10 cellular contexts compared by ENCODE assay signal in the genomic region with DNA sequence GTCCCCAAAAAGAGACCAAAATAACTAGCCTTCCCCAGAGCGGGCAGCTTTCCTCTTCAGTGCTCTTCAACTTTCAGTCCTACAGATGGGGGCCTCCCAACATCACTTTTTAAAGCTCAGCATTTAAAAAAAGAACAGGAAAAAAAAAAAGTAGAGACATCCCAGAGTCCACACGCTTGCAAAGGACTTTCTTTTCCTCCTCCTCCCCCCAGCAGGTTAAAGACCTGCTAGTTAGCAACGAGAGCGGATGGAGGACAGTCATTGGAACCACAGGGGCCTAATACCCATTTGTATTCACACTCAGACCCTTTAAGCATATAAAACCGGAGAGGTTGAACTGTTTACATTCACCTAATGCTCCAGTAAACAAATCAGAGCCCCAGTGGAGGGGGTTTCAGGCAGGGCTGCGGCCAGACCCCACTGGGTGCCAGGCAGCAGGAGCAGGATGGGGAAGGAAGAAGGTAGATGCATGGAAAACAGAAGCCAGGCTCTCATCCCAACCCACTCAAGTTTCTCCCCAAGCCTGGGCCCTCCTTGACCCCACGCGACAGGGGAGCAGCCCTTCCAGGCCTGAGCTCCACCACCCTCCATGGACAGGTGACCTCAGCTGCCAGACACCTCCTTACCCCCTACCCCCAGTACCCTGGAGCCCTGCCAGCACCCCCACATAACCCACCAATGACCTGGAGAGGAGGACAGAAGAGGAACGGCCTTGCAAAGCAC. TPM values are rescaled to one million over a fixed set of nuclear protein-coding genes. Genes with fewer than 3 reads are reported as not detected.
DNase-seq lines count a peak whose midpoint lies in the region; ATAC-seq and TF ChIP-seq lines count a peak whose summit lies in the region.
"Had no signal": no experiment of that assay in that cellular context is flagged by ENCODE, and none has a peak within 500 bp of the region (broad histone marks: within the 10 kb centered on the region; RNA-seq: fewer than 3 reads in every experiment).

No MANE protein-coding gene starts in this region.

- H3K4me2 ChIP-seq in BLaER1 = peak overlapping the region; percentile 87
- H3K4me2 ChIP-seq in SK-N-SH = no peak overlapping the region

- H3K27ac Mint-ChIP-seq in WTC11 = no peak overlapping the region
- peak overlapping the region; percentile 72 to 92 (median 91) for H3K27ac Mint-ChIP-seq in nephron
- H3K27ac Mint-ChIP-seq: memory B cell had no signal

- TF ChIP-seq CTCF in WTC11 (IDR thresholded peaks at IDR 0.05) (no peak), nephron (IDR thresholded peaks at IDR 0.05; ENCODE audit: unreplicated experiment in 3 of 3) (no peak), SK-N-SH (IDR thresholded peaks at IDR 0.05) (no peak)

- peaks cover 66% of the 10 kb centered on the region for H3K4me1 Mint-ChIP-seq in WTC11
- H3K4me1 Mint-ChIP-seq in nephron = peaks cover 93% of the 10 kb centered on the region

- no peak for TF ChIP-seq EP300 in SK-N-SH (IDR thresholded peaks at IDR 0.05; ENCODE audit: borderline replicate concordance in 1 of 2, low read depth in 1 of 2, low read length in 1 of 2)

- CTCF ChIA-PET in WTC11 (lab: Charles Lee) (interaction anchor here (0.7 to 1.7 kb wide), 6 partner anchors 11 to 526 kb away, joined by 3 to 6 read pairs (median 4); no protein-coding TSS in a partner anchor), SK-N-SH (lab: Yijun Ruan, JAX) (no interaction called here)

- TF ChIP-seq RAD21 in SK-N-SH (IDR thresholded peaks at IDR 0.05; ENCODE audit: low read length) = no peak

- H3K27me3 Mint-ChIP-seq in WTC11 (ENCODE audit: low read depth) = peaks cover 100% of the 10 kb centered on the region
- peaks cover 34% of the 10 kb centered on the region for H3K27me3 Mint-ChIP-seq in nephron (ENCODE audit: low read depth)

- DNase-seq in WTC11 (ENCODE audit: low spot score) (no peak), HT-29 (ENCODE audit: low spot score) (no peak), SK-N-SH (no peak), kidney glomerular epithelial cell (lab: John Stamatoyannopoulos, UW) (no peak)
- DNase-seq: BE2C had no signal

- H3K27me3 ChIP-seq in BLaER1 (peaks cover 75% of the 10 kb centered on the region), SK-N-SH (ENCODE audit: insufficient read depth) (no peaks in the 10 kb centered on the region)
- H3K27me3 ChIP-seq: BE2C had no signal

- no peaks in the 10 kb centered on the region for H3K9me3 Mint-ChIP-seq in WTC11
- H3K9me3 Mint-ChIP-seq in nephron = no peaks in the 10 kb centered on the region
- H3K9me3 Mint-ChIP-seq: memory B cell had no signal

- no peaks in the 10 kb centered on the region for H3K9me2 ChIP-seq in SK-N-SH

- H2AFZ ChIP-seq in SK-N-SH (ENCODE audit: low read depth) = no peak overlapping the region

- H4K20me1 ChIP-seq in BLaER1 = no peaks in the 10 kb centered on the region
- H4K20me1 ChIP-seq in SK-N-SH (ENCODE audit: insufficient read depth) = peaks cover 95% of the 10 kb centered on the region

- POLR2A ChIA-PET in WTC11 (lab: Charles Lee) (no interaction called here), SK-N-SH (lab: Yijun Ruan, JAX) (no interaction called here)

- no peak overlapping the region; the same call in 1 of the 2 replicates for H3K4me3 Mint-ChIP-seq in WTC11
- peak overlapping the region; percentile 28 to 70 (median 64) for H3K4me3 Mint-ChIP-seq in nephron
- H3K4me3 Mint-ChIP-seq: memory B cell had no signal

- 94% methylated on average over 9 of the region's 9 CpGs for WGBS in SK-N-SH (ENCODE audit: low lambda C conversion rate)

- H3K27ac ChIP-seq in BLaER1 (peak overlapping the region; percentile 40), SK-N-SH (ENCODE audit: low read depth in 2 of 2, low read length in 1 of 2) (no peak overlapping the region)

- H3K36me3 Mint-ChIP-seq in WTC11 (no peaks in the 10 kb centered on the region), nephron (ENCODE audit: low read depth) (no peaks in the 10 kb centered on the region)
- H3K36me3 Mint-ChIP-seq: memory B cell had no signal

- ATAC-seq in GM21360 (IDR thresholded peaks at IDR 0.05; ENCODE audit: unreplicated experiment) (peak; percentile 31), WTC11 (peak; percentile 33), HG02763 (IDR thresholded peaks at IDR 0.05; ENCODE audit: unreplicated experiment) (no peak)

- peaks cover 65% of the 10 kb centered on the region for H3K4me1 ChIP-seq in BLaER1
- peaks cover 25 to 49% of the 10 kb centered on the region in 2 experiments; a peak in 3 of 4 replicates for H3K4me1 ChIP-seq in SK-N-SH (ENCODE audit: control insufficient read depth in 1 of 2, insufficient read depth in 2 of 2, low read depth in 1 of 2, low read length in 1 of 2)

- H3K4me3 ChIP-seq in BLaER1 = peak overlapping the region; percentile 31
- no peak overlapping the region for H3K4me3 ChIP-seq in SK-N-SH (ENCODE audit: low read depth in 2 of 2, low read length in 1 of 2)

- no peaks in the 10 kb centered on the region for H3F3A ChIP-seq in SK-N-SH (replicated peaks; ENCODE audit: insufficient read depth)

- H3K9me3 ChIP-seq in BLaER1 (no peaks in the 10 kb centered on the region), SK-N-SH (no peaks in the 10 kb centered on the region)
- H3K9me3 ChIP-seq: BE2C had no signal

- H3K9ac ChIP-seq in BLaER1 = peak overlapping the region; percentile 22; the same call in 1 of the 2 replicates
- H3K9ac ChIP-seq in SK-N-SH = no peak overlapping the region

- H3K79me2 ChIP-seq in SK-N-SH (ENCODE audit: insufficient read depth) = peaks cover 98% of the 10 kb centered on the region

- no peaks in the 10 kb centered on the region for H3K36me3 ChIP-seq in BLaER1
- H3K36me3 ChIP-seq in SK-N-SH (replicated peaks in 1 of 2; ENCODE audit: control insufficient read depth in 1 of 2, insufficient read depth in 2 of 2, low read length in 1 of 2) = no peaks in the 10 kb centered on the region
- H3K36me3 ChIP-seq: BE2C had no signal

TF ChIP-seq in WTC11, 78 proteins besides CTCF, POLR2A, EP300 and RAD21 (continues in another document):
- TF ChIP-seq NFATC4 (CRISPR knock-in tag; IDR thresholded peaks at IDR 0.05) (no peak), NFE2L1 (CRISPR knock-in tag; IDR thresholded peaks at IDR 0.05) (no peak), SP1 (CRISPR knock-in tag; conservative IDR thresholded peaks at IDR 0.05) (0 out of 2 replicates have a peak, but pooled peaks have one; percentile 25), ZNF671 (CRISPR knock-in tag; IDR thresholded peaks at IDR 0.05) (no peak)
- TF ChIP-seq, protein P1, sequence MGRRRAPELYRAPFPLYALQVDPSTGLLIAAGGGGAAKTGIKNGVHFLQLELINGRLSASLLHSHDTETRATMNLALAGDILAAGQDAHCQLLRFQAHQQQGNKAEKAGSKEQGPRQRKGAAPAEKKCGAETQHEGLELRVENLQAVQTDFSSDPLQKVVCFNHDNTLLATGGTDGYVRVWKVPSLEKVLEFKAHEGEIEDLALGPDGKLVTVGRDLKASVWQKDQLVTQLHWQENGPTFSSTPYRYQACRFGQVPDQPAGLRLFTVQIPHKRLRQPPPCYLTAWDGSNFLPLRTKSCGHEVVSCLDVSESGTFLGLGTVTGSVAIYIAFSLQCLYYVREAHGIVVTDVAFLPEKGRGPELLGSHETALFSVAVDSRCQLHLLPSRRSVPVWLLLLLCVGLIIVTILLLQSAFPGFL (CRISPR knock-in tag; IDR thresholded peaks at IDR 0.05; ENCODE audit: borderline replicate concordance) = 0 out of 2 replicates have a peak, but pooled peaks have one; percentile 41

TF ChIP-seq in SK-N-SH, 30 proteins besides CTCF, POLR2A, EP300 and RAD21:
- TF ChIP-seq JUND (IDR thresholded peaks at IDR 0.05) (no peak), ELF1 (IDR thresholded peaks at IDR 0.05) (no peak), YY1 (IDR thresholded peaks at IDR 0.05; ENCODE audit: low read depth) (no peak), TCF12 (IDR thresholded peaks at IDR 0.05) (no peak), MEF2A (IDR thresholded peaks at IDR 0.05; ENCODE audit: borderline replicate concordance, low read depth) (no peak), FOSL2 (IDR thresholded peaks at IDR 0.05; ENCODE audit: borderline replicate concordance, low read depth) (no peak), CHD2 (IDR thresholded peaks at IDR 0.05; ENCODE audit: low read length, partially characterized antibody) (no peak), NFIC (IDR thresholded peaks at IDR 0.05; ENCODE audit: borderline replicate concordance) (no peak), RXRA (IDR thresholded peaks at IDR 0.05; ENCODE audit: borderline replicate concordance, low read depth) (no peak), NRF1 (IDR thresholded peaks at IDR 0.05; ENCODE audit: low read depth, low read length) (no peak), TAF1 (IDR thresholded peaks at IDR 0.05; ENCODE audit: borderline replicate concordance, low read depth, low read length) (no peak), GABPA (IDR thresholded peaks at IDR 0.05; ENCODE audit: low read depth) (no peak), FOXJ3 (CRISPR knock-in tag; IDR thresholded peaks at IDR 0.05) (no peak), RFX5 (IDR thresholded peaks at IDR 0.05; ENCODE audit: low read length) (no peak), FOXM1 (IDR thresholded peaks at IDR 0.05; ENCODE audit: low read depth) (no peak)
- TF ChIP-seq, protein P2, sequence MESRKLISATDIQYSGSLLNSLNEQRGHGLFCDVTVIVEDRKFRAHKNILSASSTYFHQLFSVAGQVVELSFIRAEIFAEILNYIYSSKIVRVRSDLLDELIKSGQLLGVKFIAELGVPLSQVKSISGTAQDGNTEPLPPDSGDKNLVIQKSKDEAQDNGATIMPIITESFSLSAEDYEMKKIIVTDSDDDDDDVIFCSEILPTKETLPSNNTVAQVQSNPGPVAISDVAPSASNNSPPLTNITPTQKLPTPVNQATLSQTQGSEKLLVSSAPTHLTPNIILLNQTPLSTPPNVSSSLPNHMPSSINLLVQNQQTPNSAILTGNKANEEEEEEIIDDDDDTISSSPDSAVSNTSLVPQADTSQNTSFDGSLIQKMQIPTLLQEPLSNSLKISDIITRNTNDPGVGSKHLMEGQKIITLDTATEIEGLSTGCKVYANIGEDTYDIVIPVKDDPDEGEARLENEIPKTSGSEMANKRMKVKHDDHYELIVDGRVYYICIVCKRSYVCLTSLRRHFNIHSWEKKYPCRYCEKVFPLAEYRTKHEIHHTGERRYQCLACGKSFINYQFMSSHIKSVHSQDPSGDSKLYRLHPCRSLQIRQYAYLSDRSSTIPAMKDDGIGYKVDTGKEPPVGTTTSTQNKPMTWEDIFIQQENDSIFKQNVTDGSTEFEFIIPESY (IDR thresholded peaks at IDR 0.05; ENCODE audit: borderline replicate concordance, low read depth) = no peak

RNA-seq across cellular contexts. Expression of gene ZFHX3, which starts 15.2 kb away (rescaled TPM):
- total RNA-seq in WTC11 (2021) = 2.7 to 5.7 TPM (median 3.1 TPM) in 3 replicates
- total RNA-seq in HT-29 (2014; rRNA removed; shearing (Covaris generic)) = 2.6 and 3.5 TPM in 2 replicates
- 1.9 and 2.0 TPM in 2 replicates for polyA plus RNA-seq in SK-N-SH (2012; rRNA removed)
- polyA plus RNA-seq in SK-N-SH (2012; cell fraction: cytosol; rRNA removed) = 1.9 and 2.0 TPM in 2 replicates
- polyA plus RNA-seq in SK-N-SH (2012; cell fraction: nucleus; rRNA removed) = 4.1 and 5.0 TPM in 2 replicates
